21 cellular contexts compared by ENCODE assay signal in genomic region chr2:216565946-216566345, GRCh38.
"Had no signal": no experiment of that assay in that cellular context is flagged by ENCODE, and none has a peak within 500 bp of the region (broad histone marks: within the 10 kb centered on the region; RNA-seq: fewer than 3 reads in every experiment).

No MANE protein-coding gene starts in this region.

- H3K4me3 ChIP-seq: dorsolateral prefrontal cortex, heart right ventricle, skin epidermis, tibial nerve, upper lobe of right lung, vagina had no signal

- H3K27ac ChIP-seq: dorsolateral prefrontal cortex, heart right ventricle, neutrophil, skin epidermis, tibial nerve, upper lobe of right lung, vagina had no signal

- H3K36me3 ChIP-seq: heart right ventricle, neutrophil, tibial nerve, upper lobe of right lung, vagina had no signal

- ATAC-seq: esophagus mucosa; heart right ventricle; naive thymus-derived CD4-positive, alpha-beta T cell; sciatic nerve; upper lobe of right lung had no signal

- H3K27me3 ChIP-seq: dorsolateral prefrontal cortex, heart right ventricle, tibial nerve, upper lobe of right lung, vagina had no signal

- H3K9me3 ChIP-seq: neutrophil, tibial nerve, upper lobe of right lung, vagina had no signal

- H3K4me3 Mint-ChIP-seq: naive thymus-derived CD4-positive, alpha-beta T cell had no signal

- FAIRE-seq: endometrium, frontal cortex, islet of Langerhans had no signal

- H3K4me1 ChIP-seq: upper lobe of right lung had no signal

- H3K27ac Mint-ChIP-seq: naive thymus-derived CD4-positive, alpha-beta T cell had no signal

- DNase-seq: cortex of kidney; dorsolateral prefrontal cortex; effector CD8-positive, alpha-beta T cell; heart right ventricle; hypothalamus; kidney glomerular epithelial cell; mammary epithelial cell; naive thymus-derived CD4-positive, alpha-beta T cell; posterior cingulate gyrus; stimulated activated CD4-positive, alpha-beta T cell treated with anti-CD3 and anti-CD28 coated beads, Interleukin-12 subunit alpha, Interleukin-12 subunit beta, amount 100 ng/mL, for 4 hours; stimulated activated naive CD4-positive, alpha-beta T cell treated with Interleukin-2 at 50 U/mL for 16 hours; upper lobe of right lung had no signal
